ENCODE assay signal across 8 cellular contexts in the genomic region with DNA sequence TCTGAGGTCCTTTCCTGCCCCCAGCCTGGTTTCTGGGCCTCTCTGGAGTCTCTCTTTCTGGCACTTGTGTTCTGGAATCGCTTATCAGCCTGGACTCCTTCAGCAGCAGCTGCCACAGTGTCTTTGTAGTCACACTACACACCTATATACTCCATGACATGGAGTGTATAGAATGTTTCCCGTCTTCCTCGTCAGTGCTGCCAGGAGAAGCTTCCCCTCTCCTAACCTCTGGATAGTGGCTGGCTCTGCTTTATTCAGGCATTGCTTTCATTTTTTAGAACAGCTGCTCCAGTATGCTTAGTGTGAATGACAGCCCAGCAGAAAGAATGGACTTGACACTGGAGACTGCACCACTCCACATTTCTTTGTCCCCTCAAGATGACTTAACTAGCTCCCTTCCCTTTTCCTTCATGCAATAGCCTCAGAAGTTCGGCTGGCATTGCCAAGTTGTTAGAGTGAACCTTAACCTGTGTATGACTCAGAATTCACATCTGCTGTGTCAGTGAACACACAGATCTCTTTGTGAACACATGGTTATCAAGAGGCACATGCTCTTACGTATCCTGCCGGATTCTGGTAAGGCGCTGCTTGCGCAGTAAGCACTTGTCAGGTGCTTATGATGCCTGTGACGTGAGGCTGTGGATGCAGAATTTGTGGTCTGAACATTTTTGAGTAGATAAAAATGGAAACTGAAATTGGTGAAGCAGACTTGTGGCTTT.
DNase-seq lines count a peak whose midpoint lies in the region; ATAC-seq, FAIRE-seq and TF ChIP-seq lines count a peak whose summit lies in the region.

No MANE protein-coding gene starts in this region.

- ATAC-seq in Panc1 (peak; percentile 64; the same call in 1 of the 2 replicates), GM19397 (IDR thresholded peaks at IDR 0.05; ENCODE audit: unreplicated experiment) (no peak), HG02884 (IDR thresholded peaks at IDR 0.05; ENCODE audit: unreplicated experiment) (no peak)

- no peak overlapping the region for H3K27ac ChIP-seq in Panc1 (ENCODE audit: low read length)

- DNase-seq in GM12891 (ENCODE audit: insufficient read length, low spot score) (no peak), Panc1 (ENCODE audit: low read depth, low spot score) (peak; percentile 69), fibroblast of mammary gland (ENCODE audit: low read depth) (peak; percentile 94), renal cortical epithelial cell (ENCODE audit: low read depth) (peak; percentile 99), GM13976 (ENCODE audit: low spot score) (no peak)
- DNase-seq in stimulated activated CD4-positive, alpha-beta T cell treated with anti-CD3 and anti-CD28 coated beads, Interleukin-4, amount 100 ng/mL, for 1 hour, result no peak

- H3K4me1 ChIP-seq in Panc1 (ENCODE audit: control insufficient read depth, insufficient read depth, low read length), result peaks cover 5% of the 10 kb centered on the region; the same call in 1 of the 2 replicates

- no peaks in the 10 kb centered on the region for H3K27me3 ChIP-seq in Panc1 (ENCODE audit: control insufficient read depth, insufficient read depth, low read length)

- H3K9me3 ChIP-seq in Panc1 (ENCODE audit: control insufficient read depth, insufficient read depth, low read depth, low read length), result no peaks in the 10 kb centered on the region

- in situ Hi-C loops in Panc1 (cut with HindIII; ENCODE audit: low pct_unique_long_range_greater_than_20kb, low sequenced_read_pairs), result no loop called here
- in situ Hi-C loops in GM13976 (cut with MboI; ENCODE audit: low sequenced_read_pairs, unreplicated experiment), result loop anchor here (25.0 kb wide), 1 partner anchor 481 kb away; no protein-coding TSS in a partner anchor

- intact Hi-C loops in Panc1 (cut with micrococcal nuclease; ENCODE audit: unreplicated experiment), result no loop called here

- TF ChIP-seq POLR2A in GM12891 (IDR thresholded peaks at IDR 0.05; ENCODE audit: low read depth, low read length), result no peak

- TF ChIP-seq CTCF in Panc1 (IDR thresholded peaks at IDR 0.05), result no peak
- no peak for TF ChIP-seq CTCF in fibroblast of mammary gland (conservative IDR thresholded peaks at IDR 0.05; ENCODE audit: control insufficient read depth, insufficient read depth, low read depth, low read length)
- no peak for TF ChIP-seq CTCF in GM13976 (IDR thresholded peaks at IDR 0.05; ENCODE audit: borderline replicate concordance, control extremely low read depth, extremely low read depth, insufficient read depth, missing control alignments)

- CTCF ChIA-PET in Panc1 (lab: Charles Lee), result interaction anchor here (1.0 kb wide), 1 partner anchor 74 kb away, joined by 4 read pairs; a partner anchor contains a TSS

- peak; percentile 83 for FAIRE-seq in GM12891 (lab: Jason Lieb, UNC)

- POLR2A ChIA-PET in Panc1 (lab: Charles Lee), result interaction anchor here (0.5 kb wide), 1 partner anchor 876 kb away, joined by 5 read pairs; no protein-coding TSS in a partner anchor

- no TSS peak for BruUV-seq in Panc1 (replicated peaks; lab: Mats Ljungman, UMichigan)

- H3K36me3 ChIP-seq in Panc1 (ENCODE audit: control insufficient read depth, insufficient read depth, low read length), result no peaks in the 10 kb centered on the region

- H3K4me3 ChIP-seq in Panc1 (ENCODE audit: low read depth in 2 of 2, low read length in 2 of 2) (no peak overlapping the region), fibroblast of mammary gland (ENCODE audit: control insufficient read depth, low read depth, low read length) (no peak overlapping the region)

TF ChIP-seq in GM12891, 5 proteins besides CTCF, POLR2A, EP300 and RAD21:
- no peak for TF ChIP-seq SPI1 (IDR thresholded peaks at IDR 0.05; ENCODE audit: low read depth, low read length)
- TF ChIP-seq TAF1 (IDR thresholded peaks at IDR 0.05; ENCODE audit: low read depth, low read length), result no peak
- TF ChIP-seq POLR2AphosphoS5 (IDR thresholded peaks at IDR 0.05; ENCODE audit: low read depth, low read length), result no peak
- no peak for TF ChIP-seq POU2F2 (IDR thresholded peaks at IDR 0.05; ENCODE audit: low read depth, low read length)
- no peak for TF ChIP-seq PAX5 (IDR thresholded peaks at IDR 0.05; ENCODE audit: insufficient read depth, low read length, severe bottlenecking)

Comparison
In these comparisons a context has a peak if more than half of its experiments do, and no peak if none do; other contexts are left out.
1. DNase-seq: peak in Panc1 (single experiment), fibroblast of mammary gland (single experiment) and renal cortical epithelial cell (single experiment); none in GM12891 (single experiment), stimulated activated CD4-positive, alpha-beta T cell treated with anti-CD3 and anti-CD28 coated beads, Interleukin-4, amount 100 ng/mL, for 1 hour (single experiment) and GM13976 (single experiment).